In genomic region chr21:43299441-43300277, GRCh38 we compare ENCODE assay signal across 20 cellular contexts.
DNase-seq lines count a peak whose midpoint lies in the region; ATAC-seq and TF ChIP-seq lines count a peak whose summit lies in the region.
"Had no signal": no experiment of that assay in that cellular context is flagged by ENCODE, and none has a peak within 500 bp of the region (broad histone marks: within the 10 kb centered on the region; RNA-seq: fewer than 3 reads in every experiment).

No MANE protein-coding gene starts in this region.

- intact Hi-C loops in heart left ventricle (cut with DNase I) (no loop called here), lower lobe of right lung (cut with DNase I) (no loop called here), lower leg skin (cut with DNase I; ENCODE audit: low total_unique reads) (no loop called here)
- intact Hi-C loops in activated CD8-positive, alpha-beta T cell treated with anti-CD3 and anti-CD28 coated beads for 36 hours (cut with micrococcal nuclease): no loop called here

- DNase-seq in activated naive CD8-positive, alpha-beta T cell treated with anti-CD3 and anti-CD28 coated beads, Interleukin-2, amount 10 ng/mL, durations not matched to agents 7 days and 5 days: no peak
- DNase-seq in activated naive CD8-positive, alpha-beta T cell treated with anti-CD3 and anti-CD28 coated beads for 36 hours: no peak
- peak in 3 of 5 donors; percentile 62 to 70 (median 67) for DNase-seq in heart left ventricle
- DNase-seq in lower lobe of right lung: peak; percentile 65
- no peak for DNase-seq in NCI-H1105 treated with DMSO at 0.1 percent for 48 hours (lab: John Stamatoyannopoulos, UW)
- no peak for DNase-seq in activated CD8-positive, alpha-beta T cell treated with anti-CD3 and anti-CD28 coated beads for 36 hours
- DNase-seq in lower leg skin (ENCODE audit: low spot score in 2 of 2): no peak
- DNase-seq: activated CD4-positive, alpha-beta T cell treated with anti-CD3 and anti-CD28 coated beads, Interleukin-2, amount 50 U/mL, for 48 hours; activated gamma-delta T cell treated with Interleukin-2 at 50 U/mL for 16 hours; activated T-cell treated with anti-CD3 and anti-CD28 coated beads for 4 hours; C1 segment of cervical spinal cord; HFFc6; NCI-H1105; NCI-H2081; stimulated activated naive CD8-positive, alpha-beta T cell treated with anti-CD3 and anti-CD28 coated beads, Interleukin-15, amount 100 ng/mL, for 72 hours; transverse colon had no signal

- H3K4me1 ChIP-seq in heart left ventricle (peaks cover 0 to 26% (median 0%) of the 10 kb centered on the region in 12 donors), lower lobe of right lung (peaks cover 6% of the 10 kb centered on the region)
- H3K4me1 ChIP-seq: breast epithelium, transverse colon had no signal

- H3K27me3 ChIP-seq in heart left ventricle: no peaks in the 10 kb centered on the region
- H3K27me3 ChIP-seq in lower lobe of right lung (ENCODE audit: low read depth): no peaks in the 10 kb centered on the region
- H3K27me3 ChIP-seq: breast epithelium, neutrophil, transverse colon had no signal

- H3K36me3 ChIP-seq in heart left ventricle (no peaks in the 10 kb centered on the region), lower lobe of right lung (no peaks in the 10 kb centered on the region)
- H3K36me3 ChIP-seq: breast epithelium, neutrophil, transverse colon had no signal

- no peak overlapping the region for H3K4me3 Mint-ChIP-seq in activated naive CD8-positive, alpha-beta T cell treated with anti-CD3 and anti-CD28 coated beads, Interleukin-2, amount 10 ng/mL, durations not matched to agents 7 days and 5 days
- H3K4me3 Mint-ChIP-seq in activated naive CD8-positive, alpha-beta T cell treated with anti-CD3 and anti-CD28 coated beads for 36 hours: no peak overlapping the region
- no peak overlapping the region for H3K4me3 Mint-ChIP-seq in activated CD8-positive, alpha-beta T cell treated with anti-CD3 and anti-CD28 coated beads for 36 hours
- H3K4me3 Mint-ChIP-seq: HFFc6; stimulated activated naive CD8-positive, alpha-beta T cell treated with anti-CD3 and anti-CD28 coated beads, Interleukin-15, amount 100 ng/mL, for 72 hours had no signal

- H3K4me1 Mint-ChIP-seq in activated naive CD8-positive, alpha-beta T cell treated with anti-CD3 and anti-CD28 coated beads, Interleukin-2, amount 10 ng/mL, durations not matched to agents 7 days and 5 days: peaks cover 2% of the 10 kb centered on the region
- no peaks in the 10 kb centered on the region for H3K4me1 Mint-ChIP-seq in activated naive CD8-positive, alpha-beta T cell treated with anti-CD3 and anti-CD28 coated beads for 36 hours
- no peaks in the 10 kb centered on the region for H3K4me1 Mint-ChIP-seq in activated CD8-positive, alpha-beta T cell treated with anti-CD3 and anti-CD28 coated beads for 36 hours (ENCODE audit: low read depth)
- H3K4me1 Mint-ChIP-seq: stimulated activated naive CD8-positive, alpha-beta T cell treated with anti-CD3 and anti-CD28 coated beads, Interleukin-15, amount 100 ng/mL, for 72 hours had no signal

- TF ChIP-seq CTCF in heart left ventricle (IDR thresholded peaks at IDR 0.05): no peak
- TF ChIP-seq CTCF in lower lobe of right lung (IDR thresholded peaks at IDR 0.05): no peak
- TF ChIP-seq CTCF in activated CD8-positive, alpha-beta T cell treated with anti-CD3 and anti-CD28 coated beads for 36 hours (IDR thresholded peaks at IDR 0.05): no peak
- TF ChIP-seq CTCF in lower leg skin (IDR thresholded peaks at IDR 0.05): no peak

- WGBS in heart left ventricle, 4 donors: 55 to 64% (median 57%) methylated on average over 25 to 34 of the region's 34 CpGs
- 59 to 69% methylated on average over 25 to 29 of the region's 34 CpGs for WGBS in lower leg skin, 2 donors

- no peak overlapping the region for H3K4me3 ChIP-seq in heart left ventricle
- H3K4me3 ChIP-seq in lower lobe of right lung: no peak overlapping the region
- no peak overlapping the region for H3K4me3 ChIP-seq in lower leg skin (ENCODE audit: low read depth, poor library complexity, severe bottlenecking)
- H3K4me3 ChIP-seq: breast epithelium, SK-N-MC, transverse colon had no signal

- ATAC-seq in activated naive CD8-positive, alpha-beta T cell treated with anti-CD3 and anti-CD28 coated beads, Interleukin-2, amount 10 ng/mL, durations not matched to agents 7 days and 5 days (ENCODE audit: low read depth): no peak
- ATAC-seq in heart left ventricle: peak; percentile 20 to 74 (median 44)
- peak; percentile 22 to 46 for ATAC-seq in lower lobe of right lung
- ATAC-seq in GM21528 (IDR thresholded peaks at IDR 0.05; ENCODE audit: low FRiP score, unreplicated experiment): no peak
- no peak for ATAC-seq in activated CD8-positive, alpha-beta T cell treated with anti-CD3 and anti-CD28 coated beads for 36 hours

- H3K36me3 Mint-ChIP-seq in activated naive CD8-positive, alpha-beta T cell treated with anti-CD3 and anti-CD28 coated beads, Interleukin-2, amount 10 ng/mL, durations not matched to agents 7 days and 5 days: no peaks in the 10 kb centered on the region
- H3K36me3 Mint-ChIP-seq in activated naive CD8-positive, alpha-beta T cell treated with anti-CD3 and anti-CD28 coated beads for 36 hours: no peaks in the 10 kb centered on the region
- H3K36me3 Mint-ChIP-seq in activated CD8-positive, alpha-beta T cell treated with anti-CD3 and anti-CD28 coated beads for 36 hours (ENCODE audit: low read depth): no peaks in the 10 kb centered on the region

- H3K9me3 Mint-ChIP-seq in activated naive CD8-positive, alpha-beta T cell treated with anti-CD3 and anti-CD28 coated beads, Interleukin-2, amount 10 ng/mL, durations not matched to agents 7 days and 5 days: peaks cover 2% of the 10 kb centered on the region
- peaks cover 3% of the 10 kb centered on the region for H3K9me3 Mint-ChIP-seq in activated naive CD8-positive, alpha-beta T cell treated with anti-CD3 and anti-CD28 coated beads for 36 hours
- H3K9me3 Mint-ChIP-seq in activated CD8-positive, alpha-beta T cell treated with anti-CD3 and anti-CD28 coated beads for 36 hours: peaks cover 4% of the 10 kb centered on the region

- H3K27ac Mint-ChIP-seq in activated naive CD8-positive, alpha-beta T cell treated with anti-CD3 and anti-CD28 coated beads, Interleukin-2, amount 10 ng/mL, durations not matched to agents 7 days and 5 days: peak overlapping the region; percentile 25
- no peak overlapping the region for H3K27ac Mint-ChIP-seq in activated naive CD8-positive, alpha-beta T cell treated with anti-CD3 and anti-CD28 coated beads for 36 hours
- H3K27ac Mint-ChIP-seq in activated CD8-positive, alpha-beta T cell treated with anti-CD3 and anti-CD28 coated beads for 36 hours: no peak overlapping the region
- H3K27ac Mint-ChIP-seq: HFFc6; stimulated activated naive CD8-positive, alpha-beta T cell treated with anti-CD3 and anti-CD28 coated beads, Interleukin-15, amount 100 ng/mL, for 72 hours had no signal

- TF ChIP-seq POLR2A in heart left ventricle (IDR thresholded peaks at IDR 0.05) (no peak), lower leg skin (IDR thresholded peaks at IDR 0.05) (no peak)

- H3K27me3 Mint-ChIP-seq in activated naive CD8-positive, alpha-beta T cell treated with anti-CD3 and anti-CD28 coated beads, Interleukin-2, amount 10 ng/mL, durations not matched to agents 7 days and 5 days: peaks cover 21% of the 10 kb centered on the region
- no peaks in the 10 kb centered on the region for H3K27me3 Mint-ChIP-seq in activated naive CD8-positive, alpha-beta T cell treated with anti-CD3 and anti-CD28 coated beads for 36 hours
- H3K27me3 Mint-ChIP-seq in activated CD8-positive, alpha-beta T cell treated with anti-CD3 and anti-CD28 coated beads for 36 hours: no peaks in the 10 kb centered on the region

- H3K9me3 ChIP-seq in heart left ventricle (peaks cover 0 to 13% (median 0%) of the 10 kb centered on the region in 12 donors), lower lobe of right lung (no peaks in the 10 kb centered on the region)
- H3K9me3 ChIP-seq: neutrophil had no signal

- H3K27ac ChIP-seq in heart left ventricle (peak overlapping the region in 2 of 12 donors; percentile 6 to 22), lower lobe of right lung (no peak overlapping the region)
- H3K27ac ChIP-seq: neutrophil, SK-N-MC, transverse colon had no signal

- POLR2A ChIA-PET in activated naive CD8-positive, alpha-beta T cell treated with anti-CD3 and anti-CD28 coated beads, Interleukin-2, amount 10 ng/mL, durations not matched to agents 7 days and 5 days (lab: Charles Lee): no interaction called here
- POLR2A ChIA-PET in activated CD8-positive, alpha-beta T cell treated with anti-CD3 and anti-CD28 coated beads for 36 hours (lab: Charles Lee): no interaction called here

- CTCF ChIA-PET in activated CD8-positive, alpha-beta T cell treated with anti-CD3 and anti-CD28 coated beads for 36 hours (lab: Charles Lee): no interaction called here

Comparison
In these comparisons a context has a peak if more than half of its experiments do, and no peak if none do; other contexts are left out.
1. ATAC-seq: peak in heart left ventricle (4 of 4) and lower lobe of right lung (2 of 2); none in activated naive CD8-positive, alpha-beta T cell treated with anti-CD3 and anti-CD28 coated beads, Interleukin-2, amount 10 ng/mL, durations not matched to agents 7 days and 5 days (single experiment), GM21528 (single experiment) and activated CD8-positive, alpha-beta T cell treated with anti-CD3 and anti-CD28 coated beads for 36 hours (single experiment).
2. DNase-seq: peak in heart left ventricle (3 of 5) and lower lobe of right lung (single experiment); none in activated naive CD8-positive, alpha-beta T cell treated with anti-CD3 and anti-CD28 coated beads, Interleukin-2, amount 10 ng/mL, durations not matched to agents 7 days and 5 days (single experiment), activated naive CD8-positive, alpha-beta T cell treated with anti-CD3 and anti-CD28 coated beads for 36 hours (single experiment), NCI-H1105 treated with DMSO at 0.1 percent for 48 hours (single experiment), activated CD8-positive, alpha-beta T cell treated with anti-CD3 and anti-CD28 coated beads for 36 hours (single experiment) and lower leg skin (0 of 2).